8 cellular contexts compared by ENCODE assay signal in the genomic region with DNA sequence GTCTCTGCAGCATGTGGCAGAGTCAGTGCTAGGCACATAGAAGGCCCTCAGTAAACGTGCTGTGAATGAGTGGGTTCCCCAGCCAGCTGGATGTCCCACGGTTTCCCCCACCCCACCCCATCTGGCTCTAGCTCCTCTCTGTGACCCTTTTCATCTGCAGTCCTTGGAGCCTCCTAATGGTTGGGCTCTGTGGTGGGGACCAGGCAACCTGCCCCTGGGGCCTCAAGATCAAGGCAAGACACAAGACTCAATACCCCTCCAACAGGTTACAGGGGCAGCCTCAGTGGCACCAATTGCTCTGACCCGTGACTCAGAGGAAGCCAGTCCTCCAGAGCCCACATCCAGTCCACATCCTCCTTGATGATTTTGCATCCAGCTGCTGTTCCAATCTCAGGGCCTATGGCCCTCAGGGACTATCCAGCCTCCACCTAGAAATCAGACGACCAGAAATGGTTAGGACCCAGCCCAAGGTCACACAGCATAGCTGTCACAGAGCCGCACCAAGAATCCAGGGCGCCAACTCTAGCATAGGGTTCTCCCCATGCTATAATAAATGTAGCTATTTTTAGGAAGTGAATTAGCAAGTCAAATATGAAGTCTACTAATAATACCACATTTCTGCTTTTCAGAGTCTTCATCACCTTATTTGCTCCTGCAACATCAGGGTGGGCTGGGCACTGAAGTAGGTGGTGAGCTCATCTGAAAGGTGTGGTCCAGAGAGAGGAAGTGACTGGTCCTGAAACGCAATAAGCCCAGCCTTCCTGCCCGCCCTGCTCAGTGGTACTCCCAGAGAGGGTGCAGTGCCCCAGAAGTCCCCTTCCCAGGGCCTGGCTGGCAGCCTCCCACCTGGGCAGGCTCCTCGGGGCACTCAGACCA. TPM values are rescaled to one million over a fixed set of nuclear protein-coding genes. Genes with fewer than 3 reads are reported as not detected.
DNase-seq lines count a peak whose midpoint lies in the region; ATAC-seq and TF ChIP-seq lines count a peak whose summit lies in the region.

No MANE protein-coding gene starts in this region.

- TF ChIP-seq CTCF in heart left ventricle (IDR thresholded peaks at IDR 0.05) (no peak), OCI-LY3 (IDR thresholded peaks at IDR 0.05; ENCODE audit: low read depth, low read length) (no peak), MCF 10A (IDR thresholded peaks at IDR 0.05; ENCODE audit: unreplicated experiment) (no peak)

- WGBS in heart left ventricle, 4 donors = 48 to 72% (median 53%) methylated on average over 6 to 9 of the region's 9 CpGs

- peak in 4 of 5 donors; percentile 9 to 66 (median 50) for DNase-seq in heart left ventricle
- no peak for DNase-seq in Right ventricle myocardium inferior (ENCODE audit: missing footprints)
- DNase-seq in MCF 10A (ENCODE audit: unreplicated experiment) = peak; percentile 51
- no peak for DNase-seq in mucosa of gallbladder (ENCODE audit: low spot score)
- no peak for DNase-seq in ureter (ENCODE audit: low spot score)

- peak overlapping the region; percentile 83 for H3K4me2 ChIP-seq in OCI-LY3 (ENCODE audit: low read length)

- ATAC-seq in heart left ventricle (peak in 3 of 4 donors; percentile 29 to 81 (median 64)), Right ventricle myocardium inferior (no peak), HG02885 (IDR thresholded peaks at IDR 0.05; ENCODE audit: poor library complexity, unreplicated experiment) (peak; percentile 62)

- H3K4me3 Mint-ChIP-seq in MCF 10A (ENCODE audit: unreplicated experiment) = no peak overlapping the region

- no peaks in the 10 kb centered on the region for H4K20me1 ChIP-seq in OCI-LY3 (ENCODE audit: insufficient read depth, low read length)

- no peaks in the 10 kb centered on the region for H3K9me3 ChIP-seq in heart left ventricle
- H3K9me3 ChIP-seq in OCI-LY3 (ENCODE audit: insufficient read depth, low read length) = no peaks in the 10 kb centered on the region

- peak overlapping the region; percentile 89 for H3K9ac ChIP-seq in OCI-LY3 (ENCODE audit: low read length)

- H3K9me3 Mint-ChIP-seq in MCF 10A (ENCODE audit: unreplicated experiment) = no peaks in the 10 kb centered on the region

- H3K27ac Mint-ChIP-seq in MCF 10A (ENCODE audit: low read depth, unreplicated experiment) = no peak overlapping the region

- intact Hi-C loops in heart left ventricle (cut with DNase I) (loop anchor here in 1 of 10 donors (5.0 kb wide), 2 partner anchors 37 to 382 kb away; no protein-coding TSS in a partner anchor), Right ventricle myocardium inferior (cut with DNase I) (no loop called here), MCF 10A (cut with micrococcal nuclease) (no loop called here)

- peak overlapping the region in 11 of 12 donors; percentile 19 to 87 (median 50) for H3K27ac ChIP-seq in heart left ventricle
- peak overlapping the region; percentile 95 for H3K27ac ChIP-seq in OCI-LY3 (ENCODE audit: low read length)
- H3K27ac ChIP-seq in skin epidermis = peak overlapping the region in 18 of 21 experiments; percentile 19 to 83 (median 54)

- POLR2A ChIA-PET in MCF 10A (lab: Yijun Ruan, JAX) = interaction anchor here (0.8 to 2.0 kb wide), 2 partner anchors 77 to 230 kb away, joined by 3 to 5 read pairs; a partner anchor contains a TSS

- H3K4me1 Mint-ChIP-seq in MCF 10A (ENCODE audit: insufficient read depth, unreplicated experiment) = peaks cover 17% of the 10 kb centered on the region

- H3K36me3 Mint-ChIP-seq in MCF 10A (ENCODE audit: insufficient read depth, unreplicated experiment) = no peaks in the 10 kb centered on the region

- no peaks in the 10 kb centered on the region for H3K36me3 ChIP-seq in heart left ventricle
- no peaks in the 10 kb centered on the region for H3K36me3 ChIP-seq in OCI-LY3 (replicated peaks; ENCODE audit: low read depth, low read length)

- H2AFZ ChIP-seq in OCI-LY3 (ENCODE audit: low read depth, low read length) = no peak overlapping the region

- no peaks in the 10 kb centered on the region for H3K27me3 Mint-ChIP-seq in MCF 10A (ENCODE audit: insufficient read depth, unreplicated experiment)

- H3K4me1 ChIP-seq in heart left ventricle (peaks cover 0 to 49% (median 28%) of the 10 kb centered on the region in 12 donors), OCI-LY3 (ENCODE audit: low read length) (peaks cover 96% of the 10 kb centered on the region)

- peaks cover 23% of the 10 kb centered on the region for H3K79me2 ChIP-seq in OCI-LY3 (ENCODE audit: low read length)

- BruUV-seq in MCF 10A (replicated peaks; lab: Mats Ljungman, UMichigan) = no TSS peak

- CTCF ChIA-PET in MCF 10A (lab: Yijun Ruan, JAX) = interaction anchor here (0.6 to 9.4 kb wide), 10 partner anchors 9 to 247 kb away, joined by 3 to 112 read pairs (median 5); no protein-coding TSS in a partner anchor

- no peak for TF ChIP-seq POLR2A in heart left ventricle (IDR thresholded peaks at IDR 0.05)

- H3K4me3 ChIP-seq in heart left ventricle (no peak overlapping the region), OCI-LY3 (ENCODE audit: low read length) (peak overlapping the region; percentile 59), skin epidermis (no peak overlapping the region)

- H3K27me3 ChIP-seq in heart left ventricle = no peaks in the 10 kb centered on the region
- H3K27me3 ChIP-seq in OCI-LY3 (ENCODE audit: low read depth, low read length) = no peaks in the 10 kb centered on the region

RNA-seq across cellular contexts. Expression of a gene that starts 17.4 kb away (rescaled TPM):
- total RNA-seq in heart left ventricle (1 to 10 TPM in 5 of 9 donors, under 1 TPM in 4; 0.09 to 3.4 (median 1.6) TPM), Right ventricle myocardium inferior (0.24 TPM), MCF 10A (2022) (not detected in 2 replicates), mucosa of gallbladder (0.72 TPM), ureter (2.4 TPM)
- polyA plus RNA-seq in heart left ventricle = under 1 TPM; 0.07 to 0.46 TPM

RNA-seq across cellular contexts. Expression of a gene that starts 49.0 kb away (rescaled TPM):
- 1 to 10 TPM in 8 of 9 donors, under 1 TPM in 1; 0.81 to 7.5 (median 1.9) TPM for total RNA-seq in heart left ventricle
- under 1 TPM; 0.53 to 0.98 TPM for polyA plus RNA-seq in heart left ventricle
- total RNA-seq in Right ventricle myocardium inferior = 1.6 TPM
- 0.81 and 1.6 TPM in 2 replicates for total RNA-seq in MCF 10A (2022)
- total RNA-seq in mucosa of gallbladder = 3.2 TPM
- total RNA-seq in ureter = 2.2 TPM

Comparison
In these comparisons a context has a peak if more than half of its experiments do, and no peak if none do; other contexts are left out.
1. DNase-seq: peak in heart left ventricle (4 of 5) and MCF 10A (single experiment); none in Right ventricle myocardium inferior (single experiment), mucosa of gallbladder (single experiment) and ureter (single experiment).
2. Peak in every context shown above with its lines, with median percentiles within 50 percentile points of each other: H3K27ac ChIP-seq.